Comparison of ENCODE assay signal across 17 cellular contexts in genomic region chr18:43665239-43665788, GRCh38.
DNase-seq lines count a peak whose midpoint lies in the region; ATAC-seq and TF ChIP-seq lines count a peak whose summit lies in the region.
"Had no signal": no experiment of that assay in that cellular context is flagged by ENCODE, and none has a peak within 500 bp of the region (broad histone marks: within the 10 kb centered on the region; RNA-seq: fewer than 3 reads in every experiment).

No MANE protein-coding gene starts in this region.

- no peak overlapping the region for H3K4me3 Mint-ChIP-seq in osteocyte (ENCODE audit: unreplicated experiment)
- H3K4me3 Mint-ChIP-seq: stimulated activated naive CD8-positive, alpha-beta T cell treated with anti-CD3 and anti-CD28 coated beads, Interleukin-15, amount 100 ng/mL, for 72 hours; T-helper 1 cell treated with Interleukin-12 subunit alpha and Interleukin-12 subunit beta and Interleukin-4 antibody, amounts not matched to agents 30 μg/mL and 1 μg/mL, for 36 hours had no signal

- no peak overlapping the region for H3K27ac ChIP-seq in RWPE1
- H3K27ac ChIP-seq: KMS-11, pancreas had no signal

- CTCF ChIA-PET in RWPE1 (lab: Yijun Ruan, JAX): no interaction called here

- POLR2A ChIA-PET in RWPE1 (lab: Yijun Ruan, JAX; ENCODE audit: low non-redundant PET): no interaction called here

- no peaks in the 10 kb centered on the region for H3K27me3 Mint-ChIP-seq in osteocyte (ENCODE audit: unreplicated experiment)
- H3K27me3 Mint-ChIP-seq: stimulated activated naive CD8-positive, alpha-beta T cell treated with anti-CD3 and anti-CD28 coated beads, Interleukin-15, amount 100 ng/mL, for 72 hours had no signal

- H3K4me3 ChIP-seq in fibroblast of mammary gland (ENCODE audit: control insufficient read depth, low read depth, low read length): no peak overlapping the region
- H3K4me3 ChIP-seq: lung, pancreas had no signal

- TF ChIP-seq CTCF in RWPE1 (conservative IDR thresholded peaks at IDR 0.05; ENCODE audit: low read depth): no peak
- TF ChIP-seq CTCF in fibroblast of mammary gland (conservative IDR thresholded peaks at IDR 0.05; ENCODE audit: control insufficient read depth, insufficient read depth, low read depth, low read length): no peak
- no peak for TF ChIP-seq CTCF in osteocyte (IDR thresholded peaks at IDR 0.05)

- DNase-seq in ELR (ENCODE audit: low read depth): peak; percentile 52
- DNase-seq in RWPE1 (ENCODE audit: low spot score): peak; percentile 1
- DNase-seq in fibroblast of mammary gland (ENCODE audit: low read depth): peak; percentile 95
- no peak for DNase-seq in osteocyte (ENCODE audit: extremely low spot score, unreplicated experiment)
- no peak for DNase-seq in activated naive CD4-positive, alpha-beta T cell treated with anti-CD3 and anti-CD28 coated beads, Interleukin-2, amount 50 U/mL, for 72 hours (ENCODE audit: low spot score in 2 of 2)
- DNase-seq: activated CD4-positive, alpha-beta T cell treated with anti-CD3 and anti-CD28 coated beads, Interleukin-2, amount 50 U/mL, for 48 hours; cortex of kidney; NCI-H2171; pancreas; stimulated activated CD4-positive, alpha-beta T cell treated with anti-CD3 and anti-CD28 coated beads, Interleukin-4, amount 100 ng/mL, for 24 hours; stimulated activated naive CD8-positive, alpha-beta T cell treated with anti-CD3 and anti-CD28 coated beads, Interleukin-15, amount 100 ng/mL, for 72 hours had no signal

- peak overlapping the region; percentile 76 for H3K27ac Mint-ChIP-seq in osteocyte (ENCODE audit: unreplicated experiment)
- H3K27ac Mint-ChIP-seq in activated naive CD4-positive, alpha-beta T cell treated with anti-CD3 and anti-CD28 coated beads, Interleukin-2, amount 50 U/mL, for 72 hours: no peak overlapping the region
- H3K27ac Mint-ChIP-seq: stimulated activated naive CD8-positive, alpha-beta T cell treated with anti-CD3 and anti-CD28 coated beads, Interleukin-15, amount 100 ng/mL, for 72 hours; T-helper 1 cell treated with Interleukin-12 subunit alpha and Interleukin-12 subunit beta and Interleukin-4 antibody, amounts not matched to agents 30 μg/mL and 1 μg/mL, for 36 hours had no signal

- H3K9me3 Mint-ChIP-seq in osteocyte (ENCODE audit: unreplicated experiment): no peaks in the 10 kb centered on the region
- H3K9me3 Mint-ChIP-seq in activated naive CD4-positive, alpha-beta T cell treated with anti-CD3 and anti-CD28 coated beads, Interleukin-2, amount 50 U/mL, for 72 hours: peaks cover 12 to 17% of the 10 kb centered on the region in 2 donors
- H3K9me3 Mint-ChIP-seq: T-helper 1 cell treated with Interleukin-12 subunit alpha and Interleukin-12 subunit beta and Interleukin-4 antibody, amounts not matched to agents 30 μg/mL and 1 μg/mL, for 36 hours had no signal

- no peaks in the 10 kb centered on the region for H3K36me3 Mint-ChIP-seq in osteocyte (ENCODE audit: unreplicated experiment)
- no peaks in the 10 kb centered on the region for H3K36me3 Mint-ChIP-seq in activated naive CD4-positive, alpha-beta T cell treated with anti-CD3 and anti-CD28 coated beads, Interleukin-2, amount 50 U/mL, for 72 hours

- H3K4me1 Mint-ChIP-seq in osteocyte (ENCODE audit: unreplicated experiment): peaks cover 45% of the 10 kb centered on the region
- H3K4me1 Mint-ChIP-seq: stimulated activated naive CD8-positive, alpha-beta T cell treated with anti-CD3 and anti-CD28 coated beads, Interleukin-15, amount 100 ng/mL, for 72 hours had no signal

- ATAC-seq in HG02759 (IDR thresholded peaks at IDR 0.05; ENCODE audit: unreplicated experiment) (no peak), HG03460 (IDR thresholded peaks at IDR 0.05; ENCODE audit: unreplicated experiment) (no peak), HG03097 (IDR thresholded peaks at IDR 0.05; ENCODE audit: low FRiP score, unreplicated experiment) (no peak)
- ATAC-seq in activated naive CD4-positive, alpha-beta T cell treated with anti-CD3 and anti-CD28 coated beads, Interleukin-2, amount 50 U/mL, for 72 hours: no peak
- ATAC-seq: pancreas; stimulated activated naive CD8-positive, alpha-beta T cell treated with anti-CD3 and anti-CD28 coated beads, Interleukin-15, amount 100 ng/mL, for 72 hours had no signal

Comparison
In these comparisons a context has a peak if more than half of its experiments do, and no peak if none do; other contexts are left out.
1. DNase-seq: peak in ELR (single experiment), RWPE1 (single experiment) and fibroblast of mammary gland (single experiment); none in osteocyte (single experiment) and activated naive CD4-positive, alpha-beta T cell treated with anti-CD3 and anti-CD28 coated beads, Interleukin-2, amount 50 U/mL, for 72 hours (0 of 2).